In the genomic region with DNA sequence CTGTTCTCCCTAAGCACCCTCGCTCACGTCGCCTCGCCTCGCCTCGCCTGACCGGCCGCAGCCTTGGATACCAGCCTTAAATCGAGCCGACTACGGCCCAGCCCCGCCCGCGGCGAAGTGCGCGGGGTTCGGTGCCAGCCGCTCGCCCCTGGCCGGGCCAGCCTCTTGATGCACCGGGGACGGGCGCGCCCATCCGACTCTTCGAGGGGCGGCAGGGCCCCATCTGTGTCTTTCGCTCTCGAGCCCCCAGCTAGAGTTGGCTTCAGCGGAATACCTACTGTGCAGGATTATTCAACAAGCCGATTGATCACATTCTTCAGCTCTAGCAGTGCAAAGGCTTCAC, we compare ENCODE assay signal across 8 cellular contexts. TPM values are rescaled to one million over a fixed set of nuclear protein-coding genes. Genes with fewer than 3 reads are reported as not detected.
DNase-seq lines count a peak whose midpoint lies in the region; ATAC-seq and TF ChIP-seq lines count a peak whose summit lies in the region.
"Not testable (repeated sequence)": the region's sequence is repeated elsewhere in the genome, so short reads cannot be mapped to it uniquely, and the experiment has no call there.

No MANE protein-coding gene starts in this region.

- not testable (repeated sequence) for H3K9me3 ChIP-seq in stomach smooth muscle (ENCODE audit: control insufficient read depth in 2 of 2, low read length in 2 of 2)

- peaks cover 18% of the 10 kb centered on the region for H3K4me1 ChIP-seq in stomach smooth muscle (ENCODE audit: control insufficient read depth, insufficient read depth, low read length)

- ATAC-seq in GM21528 (IDR thresholded peaks at IDR 0.05; ENCODE audit: low FRiP score, unreplicated experiment) (peak; percentile 41), HG03159 (IDR thresholded peaks at IDR 0.05; ENCODE audit: unreplicated experiment) (peak; percentile 40)

- H3K4me1 Mint-ChIP-seq in glutamatergic neuron (ENCODE audit: low read depth, unreplicated experiment), result peaks cover 11% of the 10 kb centered on the region

- H3K27me3 Mint-ChIP-seq in glutamatergic neuron (ENCODE audit: unreplicated experiment), result not testable (repeated sequence)

- H3K27me3 ChIP-seq in stomach smooth muscle (ENCODE audit: control insufficient read depth in 1 of 2, insufficient read depth in 2 of 2, low read length in 2 of 2), result not testable (repeated sequence)

- H3K36me3 ChIP-seq in stomach smooth muscle (ENCODE audit: control insufficient read depth in 2 of 2, insufficient read depth in 2 of 2, low read length in 2 of 2), result not testable (repeated sequence)

- not testable (repeated sequence) for TF ChIP-seq CTCF in RWPE1 (conservative IDR thresholded peaks at IDR 0.05; ENCODE audit: low read depth); astrocyte of the cerebellum (IDR thresholded peaks at IDR 0.05; ENCODE audit: low read depth, low read length, missing control alignments); glutamatergic neuron (IDR thresholded peaks at IDR 0.05; ENCODE audit: partially characterized antibody, unreplicated experiment)

- in situ Hi-C loops in astrocyte of the cerebellum (cut with HindIII; ENCODE audit: low sequenced_read_pairs), result not testable (repeated sequence)

- CTCF ChIA-PET in RWPE1 (lab: Yijun Ruan, JAX), result not testable (repeated sequence)

- H3K4me3 ChIP-seq in astrocyte of the cerebellum (ENCODE audit: low read depth, low read length) (peak overlapping the region; percentile 47), stomach smooth muscle (ENCODE audit: low read length in 2 of 2) (peak overlapping the region; percentile 51 to 74)

- H3K36me3 Mint-ChIP-seq in glutamatergic neuron (ENCODE audit: unreplicated experiment), result not testable (repeated sequence)

- H3K27ac ChIP-seq in RWPE1 (peak overlapping the region; percentile 95), stomach smooth muscle (ENCODE audit: low read length) (peak overlapping the region; percentile 50)

- H3K9ac ChIP-seq in stomach smooth muscle (ENCODE audit: low read length in 2 of 2), result peak overlapping the region; percentile 61 to 80

- POLR2A ChIA-PET in RWPE1 (lab: Yijun Ruan, JAX; ENCODE audit: low non-redundant PET), result not testable (repeated sequence)

- H3K4me3 Mint-ChIP-seq in glutamatergic neuron (ENCODE audit: unreplicated experiment), result peak overlapping the region; percentile 67

- H3K27ac Mint-ChIP-seq in glutamatergic neuron (ENCODE audit: unreplicated experiment), result peak overlapping the region; percentile 68

- DNase-seq in Daoy (ENCODE audit: low read depth) (peak; percentile 32), myocyte (ENCODE audit: low read depth) (peak; percentile 33)
- not testable (repeated sequence) for DNase-seq in RWPE1 (ENCODE audit: low spot score); astrocyte of the cerebellum (ENCODE audit: low read depth); glutamatergic neuron

- H3K9me3 Mint-ChIP-seq in glutamatergic neuron (ENCODE audit: unreplicated experiment), result not testable (repeated sequence)

RNA-seq across cellular contexts. Expression of gene AMMECR1L, which starts 0.8 kb away (rescaled TPM):
- total RNA-seq in Daoy (2014; rRNA removed; shearing (Covaris generic)), result 11.9 and 12.1 TPM in 2 replicates
- total RNA-seq in glutamatergic neuron (ENCODE audit: unreplicated experiment) (25.2 TPM), myocyte (10.2 and 10.3 TPM in 2 replicates)
- 18.3 TPM for polyA plus RNA-seq in myocyte (2012)

RNA-seq across cellular contexts. Expression of gene POLR2D, which starts 28.6 kb away (rescaled TPM):
- total RNA-seq in Daoy (2014; rRNA removed; shearing (Covaris generic)), result 19.1 and 33.3 TPM in 2 replicates
- total RNA-seq in glutamatergic neuron (ENCODE audit: unreplicated experiment) (30.1 TPM), myocyte (21.7 and 25.8 TPM in 2 replicates)
- polyA plus RNA-seq in myocyte (2012), result 20.1 TPM
